Comparison of ENCODE assay signal across 2 cellular contexts in genomic region chr7:23475579-23475844, GRCh38.
TF ChIP-seq lines count a peak whose summit lies in the region.

No MANE protein-coding gene starts in this region.

TF ChIP-seq in SK-N-SH, 30 proteins besides CTCF, POLR2A, EP300 and RAD21:
- no peak for TF ChIP-seq JUND (IDR thresholded peaks at IDR 0.05)
- TF ChIP-seq FOXJ3 (CRISPR knock-in tag; IDR thresholded peaks at IDR 0.05), result no peak
- TF ChIP-seq TCF12 (IDR thresholded peaks at IDR 0.05), result no peak

TF ChIP-seq in SK-N-SH treated with all-trans-retinoic acid at 6 μM for 48 hours, 23 proteins besides CTCF, POLR2A, EP300 and RAD21:
- no peak for TF ChIP-seq BACH2 (CRISPR knock-in tag; IDR thresholded peaks at IDR 0.05; ENCODE audit: borderline replicate concordance)
- no peak for TF ChIP-seq TCF4 (CRISPR knock-in tag; IDR thresholded peaks at IDR 0.05; ENCODE audit: borderline replicate concordance)
- no peak for TF ChIP-seq ZNF565 (CRISPR knock-in tag; conservative IDR thresholded peaks at IDR 0.05; ENCODE audit: low read depth)
- TF ChIP-seq ZNF8 (CRISPR knock-in tag; IDR thresholded peaks at IDR 0.05), result no peak
- TF ChIP-seq ISL1 (CRISPR knock-in tag; IDR thresholded peaks at IDR 0.05), result no peak
- no peak for TF ChIP-seq PPARA (CRISPR knock-in tag; IDR thresholded peaks at IDR 0.05; ENCODE audit: borderline replicate concordance)
- TF ChIP-seq, protein P1, sequence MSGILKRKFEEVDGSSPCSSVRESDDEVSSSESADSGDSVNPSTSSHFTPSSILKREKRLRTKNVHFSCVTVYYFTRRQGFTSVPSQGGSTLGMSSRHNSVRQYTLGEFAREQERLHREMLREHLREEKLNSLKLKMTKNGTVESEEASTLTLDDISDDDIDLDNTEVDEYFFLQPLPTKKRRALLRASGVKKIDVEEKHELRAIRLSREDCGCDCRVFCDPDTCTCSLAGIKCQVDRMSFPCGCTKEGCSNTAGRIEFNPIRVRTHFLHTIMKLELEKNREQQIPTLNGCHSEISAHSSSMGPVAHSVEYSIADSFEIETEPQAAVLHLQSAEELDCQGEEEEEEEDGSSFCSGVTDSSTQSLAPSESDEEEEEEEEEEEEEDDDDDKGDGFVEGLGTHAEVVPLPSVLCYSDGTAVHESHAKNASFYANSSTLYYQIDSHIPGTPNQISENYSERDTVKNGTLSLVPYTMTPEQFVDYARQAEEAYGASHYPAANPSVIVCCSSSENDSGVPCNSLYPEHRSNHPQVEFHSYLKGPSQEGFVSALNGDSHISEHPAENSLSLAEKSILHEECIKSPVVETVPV (CRISPR knock-in tag; IDR thresholded peaks at IDR 0.05), result no peak
- no peak for TF ChIP-seq SNAI2 (CRISPR knock-in tag; IDR thresholded peaks at IDR 0.05)
- TF ChIP-seq ZFP3 (CRISPR knock-in tag; IDR thresholded peaks at IDR 0.05), result no peak
- no peak for TF ChIP-seq ZC3H10 (CRISPR knock-in tag; IDR thresholded peaks at IDR 0.05)
- no peak for TF ChIP-seq TSHZ2 (CRISPR knock-in tag; IDR thresholded peaks at IDR 0.05)
- TF ChIP-seq ARNTL (CRISPR knock-in tag; IDR thresholded peaks at IDR 0.05; ENCODE audit: borderline replicate concordance, low read depth), result no peak
- no peak for TF ChIP-seq CREB5 (CRISPR knock-in tag; IDR thresholded peaks at IDR 0.05; ENCODE audit: low read depth)
- no peak for TF ChIP-seq OSR1 (CRISPR knock-in tag; IDR thresholded peaks at IDR 0.05)
- TF ChIP-seq GLIS3 (CRISPR knock-in tag; IDR thresholded peaks at IDR 0.05), result no peak
